In genomic region chr11:126403658-126404057, GRCh38 we compare ENCODE assay signal across 11 cellular contexts. TPM values are rescaled to one million over a fixed set of nuclear protein-coding genes. Genes with fewer than 3 reads are reported as not detected.
DNase-seq lines count a peak whose midpoint lies in the region; ATAC-seq and TF ChIP-seq lines count a peak whose summit lies in the region.
"Had no signal": no experiment of that assay in that cellular context is flagged by ENCODE, and none has a peak within 500 bp of the region (broad histone marks: within the 10 kb centered on the region; RNA-seq: fewer than 3 reads in every experiment).

No MANE protein-coding gene starts in this region.

- H3K27ac Mint-ChIP-seq in natural killer cell = no peak overlapping the region
- no peak overlapping the region for H3K27ac Mint-ChIP-seq in CD8-positive, alpha-beta T cell

- no peaks in the 10 kb centered on the region for H3K36me3 Mint-ChIP-seq in natural killer cell
- H3K36me3 Mint-ChIP-seq in CD8-positive, alpha-beta T cell = peaks cover 12% of the 10 kb centered on the region

- POLR2A ChIA-PET in CD8-positive, alpha-beta T cell (lab: Charles Lee) = no interaction called here

- H3K36me3 ChIP-seq in CD8-positive, alpha-beta T cell (ENCODE audit: insufficient read depth, low read length) = no peaks in the 10 kb centered on the region

- intact Hi-C loops in natural killer cell (cut with micrococcal nuclease) = no loop called here
- intact Hi-C loops in CD8-positive, alpha-beta T cell (cut with DNase I, micrococcal nuclease) = no loop called here

- H3K9me3 ChIP-seq in CD8-positive, alpha-beta T cell (ENCODE audit: low read length) = no peaks in the 10 kb centered on the region

- TF ChIP-seq CTCF in natural killer cell (IDR thresholded peaks at IDR 0.05) = no peak
- no peak for TF ChIP-seq CTCF in CD8-positive, alpha-beta T cell (IDR thresholded peaks at IDR 0.05)

- no peaks in the 10 kb centered on the region for H3K27me3 ChIP-seq in CD8-positive, alpha-beta T cell (ENCODE audit: insufficient read depth, low read length)
- H3K27me3 ChIP-seq: BLaER1 treated with 17β-estradiol and CSF1 and Interleukin-3, amounts not matched to agents 10 nM and 100 nM had no signal

- DNase-seq in epithelial cell of prostate (ENCODE audit: low read depth, low spot score) (no peak), activated T-cell treated with anti-CD3 and anti-CD28 coated beads for 4 hours (no peak), natural killer cell (no peak), hepatic stellate cell (ENCODE audit: low spot score) (no peak)
- DNase-seq in CD8-positive, alpha-beta T cell = no peak
- DNase-seq: activated naive CD4-positive, alpha-beta T cell treated with anti-CD3 and anti-CD28 coated beads, Interleukin-2, amount 50 U/mL, for 16 hours had no signal

- no peaks in the 10 kb centered on the region for H3K4me1 ChIP-seq in CD8-positive, alpha-beta T cell (ENCODE audit: insufficient read depth, low read length)

- H3K4me1 Mint-ChIP-seq in natural killer cell = peaks cover 26 to 41% of the 10 kb centered on the region in 2 donors
- H3K4me1 Mint-ChIP-seq in CD8-positive, alpha-beta T cell (ENCODE audit: low read depth) = no peaks in the 10 kb centered on the region

- ATAC-seq in GM18505 (IDR thresholded peaks at IDR 0.05; ENCODE audit: unreplicated experiment) (peak; percentile 79), GM21515 (IDR thresholded peaks at IDR 0.05; ENCODE audit: unreplicated experiment) (peak; percentile 99), HG03159 (IDR thresholded peaks at IDR 0.05; ENCODE audit: unreplicated experiment) (peak; percentile 87), natural killer cell (no peak)
- no peak for ATAC-seq in CD8-positive, alpha-beta T cell

- no peak overlapping the region for H3K4me3 ChIP-seq in CD8-positive, alpha-beta T cell (ENCODE audit: low read depth, low read length)
- H3K4me3 ChIP-seq: BLaER1 treated with 17β-estradiol and CSF1 and Interleukin-3, amounts not matched to agents 10 nM and 100 nM; skin epidermis had no signal

- peak overlapping the region; percentile 60 for H3K27ac ChIP-seq in epithelial cell of prostate
- H3K27ac ChIP-seq in CD8-positive, alpha-beta T cell (ENCODE audit: low read depth, low read length) = no peak overlapping the region
- H3K27ac ChIP-seq: BLaER1 treated with 17β-estradiol and CSF1 and Interleukin-3, amounts not matched to agents 10 nM and 100 nM had no signal

- H3K4me3 Mint-ChIP-seq in natural killer cell = no peak overlapping the region
- no peak overlapping the region for H3K4me3 Mint-ChIP-seq in CD8-positive, alpha-beta T cell

- CTCF ChIA-PET in CD8-positive, alpha-beta T cell (lab: Charles Lee) = interaction anchor here (1.7 kb wide), 1 partner anchor 76 kb away, joined by 4 read pairs; no protein-coding TSS in a partner anchor

- TF ChIP-seq POLR2A in GM18505 (IDR thresholded peaks at IDR 0.05; ENCODE audit: borderline replicate concordance, extremely low read depth, insufficient read depth, insufficient read length) = no peak

- H3K27me3 Mint-ChIP-seq in natural killer cell (ENCODE audit: low read depth in 2 of 2) = no peaks in the 10 kb centered on the region
- no peaks in the 10 kb centered on the region for H3K27me3 Mint-ChIP-seq in CD8-positive, alpha-beta T cell (ENCODE audit: low read depth)

- no peaks in the 10 kb centered on the region for H3K9me3 Mint-ChIP-seq in natural killer cell
- H3K9me3 Mint-ChIP-seq in CD8-positive, alpha-beta T cell = no peaks in the 10 kb centered on the region

RNA-seq across cellular contexts. Expression of gene ST3GAL4, which starts 48.2 kb away (rescaled TPM):
- total RNA-seq in natural killer cell = 10 to 100 TPM; 43.3 to 57.6 (median 47.3) TPM
- total RNA-seq in CD8-positive, alpha-beta T cell = 1 to 10 TPM; 2.8 to 3.7 TPM

Comparison
In these comparisons a context has a peak if more than half of its experiments do, and no peak if none do; other contexts are left out.
1. ATAC-seq: peak in GM18505 (single experiment), GM21515 (single experiment) and HG03159 (single experiment); none in natural killer cell (0 of 3) and CD8-positive, alpha-beta T cell (single experiment).
2. RNA of gene ST3GAL4, which starts 48.2 kb away (total RNA-seq): 43.3 to 57.6 TPM in natural killer cell; 2.8 to 3.7 TPM in CD8-positive, alpha-beta T cell; every median in the first group is over 4 times any median in the second.